ENCODE assay signal across 18 cellular contexts in genomic region chr10:102220612-102221011, GRCh38.
DNase-seq lines count a peak whose midpoint lies in the region; ATAC-seq and TF ChIP-seq lines count a peak whose summit lies in the region.
"Had no signal": no experiment of that assay in that cellular context is flagged by ENCODE, and none has a peak within 500 bp of the region (broad histone marks: within the 10 kb centered on the region; RNA-seq: fewer than 3 reads in every experiment).

No MANE protein-coding gene starts in this region.

- peak; percentile 16 for DNase-seq in DMS 273 (lab: John Stamatoyannopoulos, UW; ENCODE audit: unreplicated experiment)
- DNase-seq in DMS 273 treated with DMSO at 0.1 percent for 48 hours (lab: John Stamatoyannopoulos, UW), result no peak
- DNase-seq in NCI-H510A treated with DMSO at 0.1 percent for 48 hours (lab: John Stamatoyannopoulos, UW), result peak; percentile 73
- no peak for DNase-seq in NCI-H510A (lab: John Stamatoyannopoulos, UW)
- DNase-seq in DMS53 treated with DMSO at 0.1 percent for 48 hours (lab: John Stamatoyannopoulos, UW; ENCODE audit: unreplicated experiment), result peak; percentile 73
- DNase-seq in activated CD4-positive, alpha-beta T cell treated with anti-CD3 and anti-CD28 coated beads for 1 hour, result no peak
- DNase-seq: AML-193, NCI-H2107, NCI-H526, PC-3, SIG-M5, T-cell had no signal

- TF ChIP-seq CTCF in VCaP (conservative IDR thresholded peaks at IDR 0.05), result no peak

- H3K27ac ChIP-seq in VCaP, result peak overlapping the region; percentile 39; the same call in 1 of the 2 replicates
- H3K27ac ChIP-seq: 22Rv1, C4-2B, RWPE1 had no signal

- no peak for ATAC-seq in GM21367 (IDR thresholded peaks at IDR 0.05; ENCODE audit: unreplicated experiment)
- ATAC-seq: PC-3, SK-N-SH treated with all-trans-retinoic acid at 6 μM for 48 hours, T-cell had no signal

Comparison
In these comparisons a context has a peak if more than half of its experiments do, and no peak if none do; other contexts are left out.
1. DNase-seq: peak in DMS 273 (single experiment), NCI-H510A treated with DMSO at 0.1 percent for 48 hours (single experiment) and DMS53 treated with DMSO at 0.1 percent for 48 hours (single experiment); none in DMS 273 treated with DMSO at 0.1 percent for 48 hours (single experiment), NCI-H510A (single experiment) and activated CD4-positive, alpha-beta T cell treated with anti-CD3 and anti-CD28 coated beads for 1 hour (single experiment).